25 cellular contexts compared by ENCODE assay signal in the genomic region with DNA sequence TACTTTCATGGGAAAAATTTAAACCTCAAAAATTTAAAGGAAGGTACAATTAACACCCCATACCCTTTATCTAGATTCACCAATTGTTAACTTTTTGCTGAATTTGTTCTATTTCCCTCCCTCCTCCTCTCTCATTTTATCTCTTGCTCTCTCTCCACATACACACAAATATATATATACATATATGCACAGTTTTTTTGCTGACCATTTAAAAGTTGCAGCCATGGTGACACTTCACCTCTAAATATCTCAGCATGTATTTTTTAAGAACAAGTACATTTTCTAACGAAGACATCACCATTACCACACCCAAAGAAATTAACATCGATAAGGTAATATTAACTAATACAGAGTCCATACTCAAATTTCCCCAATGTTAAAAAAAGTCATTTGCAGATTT. TPM values are rescaled to one million over a fixed set of nuclear protein-coding genes. Genes with fewer than 3 reads are reported as not detected.
A peak's percentile ranks its signal among the peaks of the same experiment; 100 is the strongest.
DNase-seq lines count a peak whose midpoint lies in the region; ATAC-seq, FAIRE-seq and TF ChIP-seq lines count a peak whose summit lies in the region.
"Had no signal": no experiment of that assay in that cellular context is flagged by ENCODE, and none has a peak within 500 bp of the region (broad histone marks: within the 10 kb centered on the region; RNA-seq: fewer than 3 reads in every experiment).

No MANE protein-coding gene starts in this region.

- CTCF ChIA-PET in HepG2 (lab: Yijun Ruan, JAX; ENCODE audit: low intra/inter-chr PET ratio, low total read pairs) (no interaction called here), K562 (lab: Yijun Ruan, JAX; ENCODE audit: low intra/inter-chr PET ratio) (no interaction called here)

- H3K79me2 ChIP-seq in HepG2 (ENCODE audit: insufficient read depth, low read length) (no peaks in the 10 kb centered on the region), K562 (ENCODE audit: control insufficient read depth, insufficient read depth, low read length) (no peaks in the 10 kb centered on the region)

- DNase-seq in HepG2 (ENCODE audit: low spot score): no peak
- DNase-seq in right lobe of liver: no peak
- no peak for DNase-seq in K562 (ENCODE audit: extremely low read depth in 1 of 4, low spot score in 3 of 4)
- DNase-seq in memory B cell (ENCODE audit: low spot score in 2 of 2): no peak
- DNase-seq in NCI-H82 (lab: John Stamatoyannopoulos, UW): no peak
- DNase-seq in T1000 (lab: John Stamatoyannopoulos, UW): no peak
- DNase-seq: AML-193; CD4-positive, alpha-beta memory T cell; CD8-positive, alpha-beta memory T cell; COR-L47; DMS 273 treated with DMSO at 0.1 percent for 48 hours; DMS153; DMS53; DND-41; EL; GDM1 had no signal

- over 99% methylated on average over 2 of the region's 2 CpGs for WGBS in HepG2 (ENCODE audit: low lambda C conversion rate)
- 82% methylated on average over 2 of the region's 2 CpGs for WGBS in right lobe of liver (ENCODE audit: insufficient coverage, low coverage, low lambda C conversion rate, missing lambda C conversion rate)
- WGBS in K562 (ENCODE audit: insufficient coverage, low coverage, missing lambda C conversion rate): 89% methylated on average over 2 of the region's 2 CpGs

- H3K27me3 Mint-ChIP-seq in memory B cell: no peaks in the 10 kb centered on the region
- H3K27me3 Mint-ChIP-seq: B cell; CD4-positive, alpha-beta memory T cell had no signal

- H3K4me3 ChIP-seq in HepG2 (replicated peaks in 1 of 3; ENCODE audit: insufficient read depth in 1 of 3, low read depth in 2 of 3, low read length in 3 of 3): no peak overlapping the region
- no peak overlapping the region for H3K4me3 ChIP-seq in right lobe of liver
- H3K4me3 ChIP-seq in K562: no peak overlapping the region
- H3K4me3 ChIP-seq: A549; BLaER1 treated with 17β-estradiol and CSF1 and Interleukin-3, amounts not matched to agents 10 nM and 100 nM; GM12878 had no signal

- peak overlapping the region; percentile 60 for H3K27ac Mint-ChIP-seq in memory B cell
- H3K27ac Mint-ChIP-seq: B cell had no signal

- peaks cover 33% of the 10 kb centered on the region for H3K36me3 Mint-ChIP-seq in memory B cell

- TF ChIP-seq RAD21 in HepG2 (CRISPR knock-in tag; IDR thresholded peaks at IDR 0.05) (no peak), K562 (CRISPR knock-in tag; conservative IDR thresholded peaks at IDR 0.05 in 1 of 2, IDR thresholded peaks at IDR 0.05 in 1 of 2) (no peak)

- no peaks in the 10 kb centered on the region for H3K9me1 ChIP-seq in K562 (ENCODE audit: control insufficient read depth, insufficient read depth, low read length)

- no peak overlapping the region for H3K4me3 Mint-ChIP-seq in memory B cell
- H3K4me3 Mint-ChIP-seq: B cell; CD4-positive, alpha-beta memory T cell; CD8-positive, alpha-beta memory T cell had no signal

- H2AFZ ChIP-seq in HepG2 (ENCODE audit: low read length) (no peak overlapping the region), K562 (ENCODE audit: low read depth, low read length) (no peak overlapping the region)

- TF ChIP-seq POLR2A in HepG2 (IDR thresholded peaks at IDR 0.05; ENCODE audit: insufficient read depth in 1 of 2, low read depth in 2 of 2, low read length in 2 of 2) (no peak), right lobe of liver (IDR thresholded peaks at IDR 0.05) (no peak), K562 (conservative IDR thresholded peaks at IDR 0.05) (no peak)

- H3K4me1 ChIP-seq in HepG2 (ENCODE audit: insufficient read depth, low read length): no peaks in the 10 kb centered on the region
- H3K4me1 ChIP-seq in right lobe of liver: no peaks in the 10 kb centered on the region
- H3K4me1 ChIP-seq in K562 (replicated peaks in 1 of 2; ENCODE audit: control insufficient read depth in 2 of 2, insufficient read depth in 2 of 2, low read length in 2 of 2): no peaks in the 10 kb centered on the region
- H3K4me1 ChIP-seq: A549; BLaER1 treated with 17β-estradiol and CSF1 and Interleukin-3, amounts not matched to agents 10 nM and 100 nM had no signal

- no peak overlapping the region for H3K9ac ChIP-seq in HepG2 (ENCODE audit: insufficient read depth, low read depth, low read length)
- H3K9ac ChIP-seq in K562 (ENCODE audit: insufficient read depth in 1 of 2, low read depth in 2 of 2, low read length in 2 of 2): no peak overlapping the region
- H3K9ac ChIP-seq: BLaER1 treated with 17β-estradiol and CSF1 and Interleukin-3, amounts not matched to agents 10 nM and 100 nM had no signal

- FAIRE-seq in HepG2 (lab: Jason Lieb, UNC) (no peak), K562 (lab: Jason Lieb, UNC) (no peak)
- FAIRE-seq: A549, GM12878, GM12892, GM18507 had no signal

- H3K27me3 ChIP-seq in HepG2 (ENCODE audit: control insufficient read depth in 1 of 2, insufficient read depth in 2 of 2, low read length in 2 of 2) (no peaks in the 10 kb centered on the region), right lobe of liver (no peaks in the 10 kb centered on the region), K562 (ENCODE audit: control insufficient read depth in 2 of 2, insufficient read depth in 2 of 2, low read length in 2 of 2) (no peaks in the 10 kb centered on the region)
- H3K27me3 ChIP-seq: BLaER1 treated with 17β-estradiol and CSF1 and Interleukin-3, amounts not matched to agents 10 nM and 100 nM had no signal

- BruUV-seq in HepG2 (replicated peaks; lab: Mats Ljungman, UMichigan): no TSS peak
- BruUV-seq in K562 (replicated peaks; lab: Mats Ljungman, UMichigan): no TSS peak

- H3K9me3 ChIP-seq in HepG2 (ENCODE audit: low read length) (no peaks in the 10 kb centered on the region), right lobe of liver (no peaks in the 10 kb centered on the region), K562 (replicated peaks; ENCODE audit: control insufficient read depth, insufficient read depth, low read depth, low read length) (no peaks in the 10 kb centered on the region)
- H3K9me3 ChIP-seq: A549; BLaER1 treated with 17β-estradiol and CSF1 and Interleukin-3, amounts not matched to agents 10 nM and 100 nM had no signal

- H3K4me1 Mint-ChIP-seq in memory B cell: no peaks in the 10 kb centered on the region
- H3K4me1 Mint-ChIP-seq: B cell had no signal

- no peak for TF ChIP-seq CTCF in HepG2 (CRISPR knock-in tag; IDR thresholded peaks at IDR 0.05)
- TF ChIP-seq CTCF in right lobe of liver (IDR thresholded peaks at IDR 0.05): no peak
- TF ChIP-seq CTCF in K562 (IDR thresholded peaks at IDR 0.05 in 2 of 3, conservative IDR thresholded peaks at IDR 0.05 in 1 of 3; ENCODE audit: insufficient read depth in 2 of 3, low read depth in 1 of 3, low read length in 3 of 3): no peak

- TF ChIP-seq EP300 in HepG2 (IDR thresholded peaks at IDR 0.05; ENCODE audit: low read depth in 2 of 2, low read length in 2 of 2) (no peak), HepG2 (CRISPR knock-in tag; IDR thresholded peaks at IDR 0.05; ENCODE audit: borderline replicate concordance) (no peak), K562 (IDR thresholded peaks at IDR 0.05; ENCODE audit: low read length) (no peak)

- no peaks in the 10 kb centered on the region for H3K9me3 Mint-ChIP-seq in memory B cell
- H3K9me3 Mint-ChIP-seq: CD4-positive, alpha-beta memory T cell; CD8-positive, alpha-beta memory T cell had no signal

- H3K36me3 ChIP-seq in HepG2 (replicated peaks in 1 of 2; ENCODE audit: control insufficient read depth in 1 of 2, insufficient read depth in 2 of 2, low read length in 2 of 2): peaks cover 15 to 64% of the 10 kb centered on the region in 2 experiments
- peaks cover 6 to 90% (median 37%) of the 10 kb centered on the region in 4 donors for H3K36me3 ChIP-seq in right lobe of liver
- peaks cover 84% of the 10 kb centered on the region for H3K36me3 ChIP-seq in K562 (ENCODE audit: control insufficient read depth, insufficient read depth, low read length)

- POLR2A ChIA-PET in HepG2 (lab: Yijun Ruan, JAX): no interaction called here
- POLR2A ChIA-PET in K562 (lab: Yijun Ruan, JAX): no interaction called here

- in situ Hi-C loops in HepG2 (cut with HindIII; ENCODE audit: extremely low pct_ligation_motif_present, low pct_unique_long_range_greater_than_20kb): no loop called here
- in situ Hi-C loops in K562 (cut with MboI): no loop called here

- H3K27ac ChIP-seq in HepG2 (ENCODE audit: extremely low read length, insufficient read depth, low read length) (no peak overlapping the region), right lobe of liver (no peak overlapping the region), K562 (ENCODE audit: extremely low read depth, low read depth, low read length) (no peak overlapping the region)
- H3K27ac ChIP-seq: 22Rv1; A549; BLaER1 treated with 17β-estradiol and CSF1 and Interleukin-3, amounts not matched to agents 10 nM and 100 nM; C4-2B had no signal

- no peak overlapping the region for H3K4me2 ChIP-seq in HepG2 (ENCODE audit: low read depth, low read length)
- H3K4me2 ChIP-seq in K562 (ENCODE audit: insufficient read depth, low read length): no peak overlapping the region
- H3K4me2 ChIP-seq: A549; BLaER1 treated with 17β-estradiol and CSF1 and Interleukin-3, amounts not matched to agents 10 nM and 100 nM had no signal

- intact Hi-C loops in HepG2 (cut with micrococcal nuclease; ENCODE audit: unreplicated experiment): no loop called here
- intact Hi-C loops in right lobe of liver (cut with DNase I): no loop called here
- intact Hi-C loops in K562 (cut with micrococcal nuclease): no loop called here

- H4K20me1 ChIP-seq in HepG2 (ENCODE audit: insufficient read depth, low read length) (no peaks in the 10 kb centered on the region), K562 (replicated peaks; ENCODE audit: control insufficient read depth, insufficient read depth, low read length) (0 out of 2 replicates have a peak, but pooled peaks cover 2% of the 10 kb centered on the region)

- ATAC-seq in HepG2: no peak
- no peak for ATAC-seq in right lobe of liver
- no peak for ATAC-seq in K562
- ATAC-seq in memory B cell (ENCODE audit: low read depth): no peak
- ATAC-seq in SK-N-SH treated with all-trans-retinoic acid at 6 μM for 48 hours: no peak
- ATAC-seq: A549, GM12878 had no signal

RNA-seq across cellular contexts. Expression of a gene that starts 33.9 kb away (rescaled TPM):
- total RNA-seq in HepG2 (2016; rRNA removed; fragmentation: Illumina TruSeq; extraction: Trizol) (3.3 and 8.1 TPM in 2 replicates), right lobe of liver (1 to 10 TPM; 3.4 to 7.2 (median 5.0) TPM), K562 (2014; rRNA removed) (6.2 and 11.8 TPM in 2 replicates), K562 (2014; rRNA removed; fragmentation: Illumina TruSeq; extraction: Trizol) (17.9 and 23.7 TPM in 2 replicates), K562 (2015; rRNA removed; fragmentation: Illumina TruSeq; extraction: Trizol) (19.7 and 22.4 TPM in 2 replicates), K562 (2021) (13.7 and 15.6 TPM in 2 replicates)
- 3.3 and 3.6 TPM in 2 replicates for total RNA-seq in HepG2 (2016; cell fraction: cytosol; rRNA removed; fragmentation: Illumina TruSeq; extraction: Trizol; ENCODE audit: low read depth)
- total RNA-seq in HepG2 (2016; cell fraction: insoluble cytoplasmic fraction; rRNA removed; fragmentation: Illumina TruSeq; extraction: Trizol): 4.1 and 7.4 TPM in 2 replicates
- 3.8 and 4.3 TPM in 2 replicates for total RNA-seq in HepG2 (2016; cell fraction: membrane; rRNA removed; fragmentation: Illumina TruSeq; extraction: Trizol)
- total RNA-seq in HepG2 (2016; cell fraction: nucleus; rRNA removed; fragmentation: Illumina TruSeq; extraction: Trizol): 13.3 and 14.4 TPM in 2 replicates
- polyA plus RNA-seq in HepG2 (2011; rRNA removed) (12.2 and 14.2 TPM in 2 replicates), K562 (2011; rRNA removed) (28.1 and 28.5 TPM in 2 replicates), K562 (2014; fragmentation: Illumina TruSeq; extraction: Trizol) (10.1 and 12.4 TPM in 2 replicates), K562 (2014; fragmentation: Nextera tagmentation; extraction: Ambion mirVana) (1 to 10 TPM; 1.8 to 3.3 TPM), K562 (2014; rRNA removed) (8.5 and 11.5 TPM in 2 replicates)
- 6.7 and 8.7 TPM in 2 replicates for polyA plus RNA-seq in HepG2 (2011; cell fraction: cytosol; rRNA removed)
- polyA plus RNA-seq in HepG2 (2011; cell fraction: nucleus; rRNA removed): 16.4 and 16.6 TPM in 2 replicates
- polyA plus RNA-seq in HepG2 (2012): 6.2 and 6.8 TPM in 2 replicates
- polyA plus RNA-seq in HepG2 (2016; cell fraction: cytosol; fragmentation: Illumina TruSeq; extraction: Trizol; ENCODE audit: low read depth): 0.43 and 0.47 TPM in 2 replicates
- 1.8 and 2.6 TPM in 2 replicates for polyA plus RNA-seq in HepG2 (2016; cell fraction: insoluble cytoplasmic fraction; fragmentation: Illumina TruSeq; extraction: Trizol; ENCODE audit: low read depth)
- 0.72 and 0.82 TPM in 2 replicates for polyA plus RNA-seq in HepG2 (2016; cell fraction: membrane; fragmentation: Illumina TruSeq; extraction: Trizol; ENCODE audit: low read depth)
- 18.2 and 20.6 TPM in 2 replicates for polyA plus RNA-seq in HepG2 (2016; cell fraction: nucleus; fragmentation: Illumina TruSeq; extraction: Trizol; ENCODE audit: insufficient read depth, low read depth)
- polyA minus RNA-seq in HepG2 (2011; rRNA and poly(A)+ RNA removed; ENCODE audit: low replicate concordance): 21.0 and 29.4 TPM in 2 replicates
- 9.3 and 12.0 TPM in 2 replicates for polyA minus RNA-seq in HepG2 (2011; cell fraction: cytosol; rRNA and poly(A)+ RNA removed)
- 31.7 and 34.6 TPM in 2 replicates for polyA minus RNA-seq in HepG2 (2011; cell fraction: nucleus; rRNA and poly(A)+ RNA removed)
- total RNA-seq in K562 (2011; cell fraction: chromatin; rRNA removed; ENCODE audit: low replicate concordance): 95.5 and 187 TPM in 2 replicates
- total RNA-seq in K562 (2011; cell fraction: nucleolus; rRNA removed): 53.9 and 56.3 TPM in 2 replicates
- 89.7 and 114 TPM in 2 replicates for total RNA-seq in K562 (2011; cell fraction: nucleoplasm; rRNA removed)
- 10.5 and 18.9 TPM in 2 replicates for polyA plus RNA-seq in K562 (2011; cell fraction: cytosol; rRNA removed)
- polyA plus RNA-seq in K562 (2011; cell fraction: nucleus; rRNA removed): 41.4 and 45.7 TPM in 2 replicates
- polyA plus RNA-seq in K562 (2012): 5.2 and 6.4 TPM in 2 replicates
- 53.8 and 63.7 TPM in 2 replicates for polyA minus RNA-seq in K562 (2011; rRNA and poly(A)+ RNA removed)
- 16.4 and 17.7 TPM in 2 replicates for polyA minus RNA-seq in K562 (2011; cell fraction: cytosol; rRNA and poly(A)+ RNA removed)
- 23.0 and 42.1 TPM in 2 replicates for polyA minus RNA-seq in K562 (2011; cell fraction: nucleus; rRNA and poly(A)+ RNA removed)
